ENCODE assay signal across 1 cellular context in genomic region chr3:49022751-49023171, GRCh38.
TF ChIP-seq lines count a peak whose summit lies in the region.

No MANE protein-coding gene starts in this region.

TF ChIP-seq in endothelial cell of umbilical vein, 7 proteins besides CTCF, POLR2A, EP300 and RAD21:
- no peak for TF ChIP-seq POLR2AphosphoS5 (IDR thresholded peaks at IDR 0.05; ENCODE audit: insufficient read depth, low read depth, low read length)
- no peak for TF ChIP-seq GATA2 (IDR thresholded peaks at IDR 0.05; ENCODE audit: insufficient read depth, insufficient read length, low read depth, low read length)
- no peak for TF ChIP-seq MAX (IDR thresholded peaks at IDR 0.05; ENCODE audit: insufficient read depth, insufficient read length)
- TF ChIP-seq MYC (IDR thresholded peaks at IDR 0.05; ENCODE audit: low read depth, low read length) = no peak
- TF ChIP-seq JUN (IDR thresholded peaks at IDR 0.05; ENCODE audit: borderline replicate concordance, insufficient read depth, insufficient read length, low read depth) = no peak
- TF ChIP-seq EZH2 (IDR thresholded peaks at IDR 0.05; ENCODE audit: borderline replicate concordance, low read depth, low read length, severe bottlenecking) = no peak
- no peak for TF ChIP-seq FOS (IDR thresholded peaks at IDR 0.05; ENCODE audit: borderline replicate concordance, insufficient read depth, low read length)
TF ChIP-seq in endothelial cell of umbilical vein: peak in this region for 0.
